Comparison of ENCODE assay signal across 17 cellular contexts in the genomic region with DNA sequence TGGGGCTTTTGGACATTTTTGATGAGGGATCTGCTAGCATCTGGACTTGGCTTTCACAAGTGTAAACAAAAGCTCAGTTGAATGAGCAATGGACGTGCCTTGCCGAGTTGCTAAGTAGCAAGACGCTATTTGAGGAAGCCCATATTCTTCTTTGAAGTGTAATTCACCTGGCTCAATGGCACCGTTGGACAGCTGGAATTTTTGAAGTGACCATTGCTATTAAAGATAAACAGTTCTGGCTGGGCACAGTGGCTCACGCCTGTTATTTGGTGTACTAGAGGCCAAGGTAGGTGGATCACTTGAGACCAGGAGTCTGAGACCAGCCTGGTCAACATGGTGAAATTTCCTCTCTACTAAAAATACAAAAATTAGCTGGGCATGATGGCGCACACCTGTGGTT.
"Had no signal": no experiment of that assay in that cellular context is flagged by ENCODE, and none has a peak within 500 bp of the region (broad histone marks: within the 10 kb centered on the region; RNA-seq: fewer than 3 reads in every experiment).

No MANE protein-coding gene starts in this region.

- H3K9me3 ChIP-seq: gastrocnemius medialis, psoas muscle, sigmoid colon, spleen, stomach, thoracic aorta had no signal

- H3K36me3 ChIP-seq: gastrocnemius medialis, heart left ventricle, sigmoid colon, spleen, stomach, thoracic aorta had no signal

- H3K4me1 ChIP-seq: sigmoid colon, spleen had no signal

- DNase-seq: activated CD4-positive, alpha-beta T cell treated with anti-CD3 and anti-CD28 coated beads, Interleukin-2, amount 50 U/mL, for 1 hour; activated CD8-positive, alpha-beta memory T cell treated with anti-CD3 and anti-CD28 coated beads for 24 hours; activated naive CD8-positive, alpha-beta T cell treated with anti-CD3 and anti-CD28 coated beads for 36 hours; anterior cingulate cortex; cerebellar nuclear complex; effector memory CD4-positive, alpha-beta T cell; gastrocnemius medialis; heart left ventricle; immature natural killer cell; midbrain; psoas muscle; sigmoid colon; spleen; stomach had no signal

- H3K27ac ChIP-seq: gastrocnemius medialis, heart left ventricle, psoas muscle, sigmoid colon, spleen, stomach, thoracic aorta had no signal

- H3K4me3 ChIP-seq: gastrocnemius medialis, heart left ventricle, lung, psoas muscle, sigmoid colon, spleen, stomach, thoracic aorta had no signal

- H3K27me3 ChIP-seq: gastrocnemius medialis, heart left ventricle, sigmoid colon, spleen, stomach had no signal

- ATAC-seq: activated CD4-positive, CD25-positive, alpha-beta regulatory T cell treated with anti-CD3 and anti-CD28 coated beads, Interleukin-2, amount 50 U/mL, for 24 hours; gastrocnemius medialis; heart left ventricle; psoas muscle had no signal
